1 cellular context compared by ENCODE assay signal in genomic region chr2:170747921-170748320, GRCh38.
TF ChIP-seq lines count a peak whose summit lies in the region.

No MANE protein-coding gene starts in this region.

TF ChIP-seq in IMR-90, 13 proteins besides CTCF, POLR2A, EP300 and RAD21:
- TF ChIP-seq MAFK (IDR thresholded peaks at IDR 0.05; ENCODE audit: low read depth, low read length): peak; percentile 17; the same call in 1 of the 2 replicates
- TF ChIP-seq RFX5 (IDR thresholded peaks at IDR 0.05; ENCODE audit: low read depth, low read length): no peak
- no peak for TF ChIP-seq SMC3 (IDR thresholded peaks at IDR 0.05; ENCODE audit: low read depth, low read length)
- TF ChIP-seq FOS (IDR thresholded peaks at IDR 0.05; ENCODE audit: low read depth, low read length): no peak
- no peak for TF ChIP-seq MXI1 (IDR thresholded peaks at IDR 0.05; ENCODE audit: borderline replicate concordance, low read depth, low read length)
- 0 out of 2 replicates have a peak, but pooled peaks have one; percentile 28 for TF ChIP-seq CEBPB (IDR thresholded peaks at IDR 0.05; ENCODE audit: low read depth, low read length)
- no peak for TF ChIP-seq ELK1 (IDR thresholded peaks at IDR 0.05; ENCODE audit: borderline replicate concordance, low read depth, low read length)
- TF ChIP-seq RCOR1 (IDR thresholded peaks at IDR 0.05; ENCODE audit: insufficient replicate concordance, low read length): no peak
- peak; percentile 30; the same call in 1 of the 2 replicates for TF ChIP-seq NFE2L2 (IDR thresholded peaks at IDR 0.05; ENCODE audit: low read depth, low read length)
- TF ChIP-seq USF2 (IDR thresholded peaks at IDR 0.05; ENCODE audit: low read depth, low read length): no peak
- TF ChIP-seq BHLHE40 (IDR thresholded peaks at IDR 0.05; ENCODE audit: low read depth, low read length): peak; percentile 45; the same call in 1 of the 2 replicates
- TF ChIP-seq MAZ (IDR thresholded peaks at IDR 0.05; ENCODE audit: borderline replicate concordance, low read depth, low read length): no peak
- TF ChIP-seq CHD1 (IDR thresholded peaks at IDR 0.05; ENCODE audit: low read depth, low read length): no peak
